Comparison of ENCODE assay signal across 22 cellular contexts in the genomic region with DNA sequence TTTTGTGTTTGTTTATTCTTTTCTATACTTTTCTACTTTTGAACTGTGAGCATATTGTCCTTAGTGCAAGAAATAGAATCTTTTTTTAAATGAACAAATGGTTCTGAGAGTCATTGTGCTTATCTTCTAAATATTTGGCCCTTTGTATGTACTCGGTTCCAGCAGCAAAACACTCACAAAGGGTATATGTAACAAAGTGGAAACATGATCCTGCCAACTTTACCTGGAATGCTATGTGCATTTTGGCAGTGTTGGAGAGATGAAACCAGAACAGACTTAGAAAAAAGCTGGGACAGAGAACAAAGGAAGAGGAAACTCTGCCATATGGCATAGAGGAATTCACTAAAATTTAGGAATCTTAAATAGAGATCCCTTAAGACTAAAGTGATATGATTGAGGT.
"Had no signal": no experiment of that assay in that cellular context is flagged by ENCODE, and none has a peak within 500 bp of the region (broad histone marks: within the 10 kb centered on the region; RNA-seq: fewer than 3 reads in every experiment).

No MANE protein-coding gene starts in this region.

- ATAC-seq: activated T-cell treated with anti-CD3 and anti-CD28 coated beads, Interleukin-2, amount 50 U/mL, for 4 hours; gastroesophageal sphincter; natural killer cell; WTC11 had no signal

- H3K27ac ChIP-seq: adrenal gland, ascending aorta, brain microvascular endothelial cell, gastroesophageal sphincter, spleen, testis, uterus had no signal

- H3K4me1 ChIP-seq: adrenal gland, ascending aorta, gastroesophageal sphincter, spleen, testis, uterus had no signal

- H3K4me3 ChIP-seq: adrenal gland, ascending aorta, gastroesophageal sphincter, spleen, testis, uterus had no signal

- H3K4me1 Mint-ChIP-seq: natural killer cell, WTC11 had no signal

- DNase-seq: activated CD8-positive, alpha-beta memory T cell treated with anti-CD3 and anti-CD28 coated beads, Interleukin-2, amount 50 U/mL, for 48 hours; activated naive CD4-positive, alpha-beta T cell; activated T-cell treated with anti-CD3 and anti-CD28 coated beads, Interleukin-2, amount 50 U/mL, for 4 hours; adrenal gland; brain microvascular endothelial cell; central memory CD4-positive, alpha-beta T cell; head of caudate nucleus; midbrain; natural killer cell; retina; spleen; stimulated activated CD4-positive, alpha-beta T cell treated with anti-CD3 and anti-CD28 coated beads, Interleukin-4, amount 100 ng/mL, for 1 hour; stimulated activated naive CD4-positive, alpha-beta T cell; T-helper 9 cell; testis; trophoblast cell; uterus had no signal

- H3K9me3 Mint-ChIP-seq: activated T-helper 2 cell treated with anti-CD3 and anti-CD28 coated beads, Interferon-gamma antibody, Interleukin-2, Interleukin-4, amounts not matched to agents 10 μg/mL and 5 μg/mL and 100 μg/mL, durations not matched to agents 14 hours and 24 hours and 36 hours had no signal

- H3K27ac Mint-ChIP-seq: activated naive CD8-positive, alpha-beta T cell; activated T-helper 2 cell treated with anti-CD3 and anti-CD28 coated beads, Interferon-gamma antibody, Interleukin-2, Interleukin-4, amounts not matched to agents 10 μg/mL and 5 μg/mL and 100 μg/mL, durations not matched to agents 14 hours and 24 hours and 36 hours; natural killer cell; WTC11 had no signal

- H3K36me3 ChIP-seq: adrenal gland, ascending aorta, brain microvascular endothelial cell, gastroesophageal sphincter, spleen, uterus had no signal

- H3K27me3 ChIP-seq: adrenal gland, ascending aorta, brain microvascular endothelial cell, spleen, testis, uterus had no signal

- H3K4me3 Mint-ChIP-seq: activated naive CD8-positive, alpha-beta T cell; activated T-cell treated with anti-CD3 and anti-CD28 coated beads, Interleukin-2, amount 50 U/mL, for 4 hours; natural killer cell; WTC11 had no signal

- H3K36me3 Mint-ChIP-seq: activated naive CD8-positive, alpha-beta T cell; natural killer cell; WTC11 had no signal

- H3K9me3 ChIP-seq: adrenal gland, ascending aorta, gastroesophageal sphincter, testis, uterus had no signal
